12 cellular contexts compared by ENCODE assay signal in the genomic region with DNA sequence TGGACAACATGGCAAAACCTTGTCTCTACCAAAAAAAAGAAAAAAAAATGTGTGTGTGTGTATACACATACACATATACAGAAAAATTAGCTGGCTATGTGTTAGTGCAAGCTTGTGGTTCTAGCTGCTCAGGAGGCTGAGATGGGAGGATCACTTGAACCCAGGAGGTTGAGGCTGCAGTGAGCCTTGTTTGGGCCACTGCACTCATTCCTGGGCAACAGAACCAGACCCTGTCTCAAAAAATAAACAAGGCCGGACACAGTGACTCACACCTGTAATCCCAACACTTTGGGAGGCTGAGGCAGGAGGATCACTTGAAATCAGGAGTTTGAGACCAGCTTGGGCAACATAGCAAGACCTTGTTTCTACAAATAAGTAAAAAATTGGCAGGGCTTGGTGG. TPM values are rescaled to one million over a fixed set of nuclear protein-coding genes. Genes with fewer than 3 reads are reported as not detected.
DNase-seq lines count a peak whose midpoint lies in the region; TF ChIP-seq lines count a peak whose summit lies in the region.
"Had no signal": no experiment of that assay in that cellular context is flagged by ENCODE, and none has a peak within 500 bp of the region (broad histone marks: within the 10 kb centered on the region; RNA-seq: fewer than 3 reads in every experiment).

No MANE protein-coding gene starts in this region.

- H3K27me3 ChIP-seq in Caco-2 (replicated peaks; ENCODE audit: control insufficient read depth, insufficient read depth, low read length): no peaks in the 10 kb centered on the region
- H3K27me3 ChIP-seq in mammary epithelial cell (ENCODE audit: insufficient read depth, low read length): no peaks in the 10 kb centered on the region
- H3K27me3 ChIP-seq: foreskin keratinocyte, suprapubic skin had no signal

- CTCF ChIA-PET in Caco-2 (lab: Charles Lee): no interaction called here
- CTCF ChIA-PET in mammary epithelial cell (lab: Charles Lee; ENCODE audit: low non-redundant PET): no interaction called here

- intact Hi-C loops in Caco-2 (cut with micrococcal nuclease; ENCODE audit: unreplicated experiment) (loop anchor here (10.0 kb wide), 1 partner anchor 249 kb away; the partner anchor contains the start of gene MARS2), mammary epithelial cell (cut with micrococcal nuclease) (no loop called here)

- DNase-seq in Caco-2 (no peak), LNCaP clone FGC (ENCODE audit: low read depth) (no peak), mammary epithelial cell (no peak), neural crest cell (ENCODE audit: low read depth, low spot score) (no peak), dedifferentiated amniotic fluid mesenchymal stem cell (ENCODE audit: extremely low spot score) (no peak), NCI-H524 treated with DMSO at 0.1 percent for 48 hours (lab: John Stamatoyannopoulos, UW) (no peak), NCI-H774 (lab: John Stamatoyannopoulos, UW) (no peak)
- DNase-seq: activated CD4-positive, alpha-beta T cell treated with anti-CD3 and anti-CD28 coated beads for 4 hours; foreskin keratinocyte; NCI-H2171 treated with DMSO at 0.1 percent for 48 hours; SW 1271 had no signal

- H3K79me2 ChIP-seq in mammary epithelial cell (ENCODE audit: insufficient read depth, low read length): peaks cover 64% of the 10 kb centered on the region

- H3K36me3 ChIP-seq in Caco-2 (ENCODE audit: control insufficient read depth, insufficient read depth, low read length): no peaks in the 10 kb centered on the region
- H3K36me3 ChIP-seq in mammary epithelial cell (ENCODE audit: insufficient read depth, low read length): peaks cover 2% of the 10 kb centered on the region

- H3K4me1 ChIP-seq in Caco-2 (peaks cover 24% of the 10 kb centered on the region), mammary epithelial cell (ENCODE audit: insufficient read depth, low read length) (peaks cover 13% of the 10 kb centered on the region)

- H3K36me3 Mint-ChIP-seq in Caco-2 (ENCODE audit: insufficient read depth, unreplicated experiment) (peaks cover 36% of the 10 kb centered on the region), neural crest cell (ENCODE audit: low read depth) (no peaks in the 10 kb centered on the region)

- H3K4me3 Mint-ChIP-seq in Caco-2 (ENCODE audit: unreplicated experiment) (peak overlapping the region; percentile 92), neural crest cell (peak overlapping the region; percentile 56)

- no peak overlapping the region for H3K27ac Mint-ChIP-seq in Caco-2 (ENCODE audit: unreplicated experiment)
- no peak overlapping the region for H3K27ac Mint-ChIP-seq in neural crest cell (ENCODE audit: unreplicated experiment)

- in situ Hi-C loops in mammary epithelial cell (cut with MboI; ENCODE audit: low sequenced_read_pairs in 2 of 2): no loop called here

- WGBS in mammary epithelial cell (ENCODE audit: low coverage, missing lambda C conversion rate): 100% methylated on average over 1 of the region's 1 CpG

- dilution Hi-C loops in mammary epithelial cell (cut with HindIII; ENCODE audit: low sequenced_read_pairs): loop anchor here (5.0 kb wide), 1 partner anchor 42 kb away; the partner anchor contains the start of gene HSPD1

- H3K27me3 Mint-ChIP-seq in Caco-2 (ENCODE audit: insufficient read depth, unreplicated experiment): no peaks in the 10 kb centered on the region
- no peaks in the 10 kb centered on the region for H3K27me3 Mint-ChIP-seq in neural crest cell (ENCODE audit: low read depth)

- TF ChIP-seq CTCF in Caco-2 (IDR thresholded peaks at IDR 0.05; ENCODE audit: insufficient read depth in 1 of 2, low read depth in 1 of 2, low read length in 1 of 2, severe bottlenecking in 1 of 2, unreplicated experiment in 1 of 2): no peak
- no peak for TF ChIP-seq CTCF in LNCaP clone FGC (IDR thresholded peaks at IDR 0.05; ENCODE audit: control insufficient read depth, extremely low read depth, insufficient read depth)
- no peak for TF ChIP-seq CTCF in mammary epithelial cell (conservative IDR thresholded peaks at IDR 0.05 in 1 of 2, IDR thresholded peaks at IDR 0.05 in 1 of 2; ENCODE audit: extremely low read depth in 1 of 2, insufficient read depth in 1 of 2, low read depth in 1 of 2, low read length in 2 of 2)
- TF ChIP-seq CTCF in neural crest cell (conservative IDR thresholded peaks at IDR 0.05): no peak

- no peak overlapping the region for H2AFZ ChIP-seq in mammary epithelial cell (ENCODE audit: low read depth, low read length)

- H3K4me3 ChIP-seq in Caco-2 (ENCODE audit: low read depth, low read length) (no peak overlapping the region), LNCaP clone FGC (ENCODE audit: low read depth, low read length) (peak overlapping the region; percentile 97), mammary epithelial cell (replicated peaks in 1 of 3; ENCODE audit: insufficient read depth in 1 of 3, low read depth in 2 of 3, low read length in 3 of 3) (peak overlapping the region in 1 of 3 experiments; percentile 80)

- BruUV-seq in Caco-2 (replicated peaks; lab: Mats Ljungman, UMichigan): no TSS peak
- BruUV-seq in mammary epithelial cell (replicated peaks; lab: Mats Ljungman, UMichigan): no TSS peak

- POLR2A ChIA-PET in Caco-2 (lab: Charles Lee): interaction anchor here (0.6 kb wide), 1 partner anchor 44 kb away, joined by 4 read pairs; the partner anchor contains the start of gene HSPD1

- H3K4me2 ChIP-seq in mammary epithelial cell (ENCODE audit: insufficient read depth, low read depth, low read length): peak overlapping the region; percentile 78

- H3K4me1 Mint-ChIP-seq in Caco-2 (ENCODE audit: low read depth, unreplicated experiment) (peaks cover 32% of the 10 kb centered on the region), neural crest cell (peaks cover 23% of the 10 kb centered on the region)

- no peaks in the 10 kb centered on the region for H4K20me1 ChIP-seq in mammary epithelial cell (ENCODE audit: insufficient read depth, low read length)

- H3K27ac ChIP-seq in mammary epithelial cell (ENCODE audit: insufficient read depth, low read depth, low read length): no peak overlapping the region
- H3K27ac ChIP-seq: suprapubic skin had no signal

- no peak overlapping the region for H3K9ac ChIP-seq in mammary epithelial cell (ENCODE audit: insufficient read depth, low read length)

- H3K9me3 Mint-ChIP-seq in Caco-2 (ENCODE audit: unreplicated experiment): no peaks in the 10 kb centered on the region
- H3K9me3 Mint-ChIP-seq in neural crest cell: no peaks in the 10 kb centered on the region

- H3K9me3 ChIP-seq in Caco-2 (no peaks in the 10 kb centered on the region; the same call in 1 of the 2 replicates), mammary epithelial cell (replicated peaks; ENCODE audit: insufficient read depth, low read length) (no peaks in the 10 kb centered on the region)
- H3K9me3 ChIP-seq: suprapubic skin had no signal

RNA-seq across cellular contexts. Expression of gene COQ10B, which starts 2.1 kb away (rescaled TPM):
- total RNA-seq in Caco-2 (2022): 22.5 and 25.0 TPM in 2 replicates
- 10 to 100 TPM; 23.9 to 40.0 TPM for total RNA-seq in mammary epithelial cell
- 2.7 TPM for polyA plus RNA-seq in mammary epithelial cell
- 34.8 TPM for polyA minus RNA-seq in mammary epithelial cell
- 9.1 and 9.4 TPM in 2 replicates for total RNA-seq in neural crest cell

RNA-seq across cellular contexts. Expression of gene SF3B1, which starts 20.6 kb away (rescaled TPM):
- total RNA-seq in Caco-2 (2022) (273 and 274 TPM in 2 replicates), mammary epithelial cell (100 to 1,000 TPM; 132 to 153 TPM), neural crest cell (323 and 326 TPM in 2 replicates)
- polyA plus RNA-seq in mammary epithelial cell: 178 TPM
- polyA minus RNA-seq in mammary epithelial cell: 173 TPM

RNA-seq across cellular contexts. Expression of gene HSPD1, which starts 44.2 kb away (rescaled TPM):
- total RNA-seq in Caco-2 (2022): 877 and 933 TPM in 2 replicates
- 100 to 1,000 TPM; 143 to 350 TPM for total RNA-seq in mammary epithelial cell
- polyA plus RNA-seq in mammary epithelial cell: 214 TPM
- polyA minus RNA-seq in mammary epithelial cell: 549 TPM
- 563 and 569 TPM in 2 replicates for total RNA-seq in neural crest cell

RNA-seq across cellular contexts. Expression of gene HSPE1, which starts 44.8 kb away (rescaled TPM):
- total RNA-seq in Caco-2 (2022): 340 and 373 TPM in 2 replicates
- 100 to 1,000 TPM in 1 of 2 donors, 10 to 100 TPM in 1; 30.2 to 118 TPM for total RNA-seq in mammary epithelial cell
- 168 TPM for polyA plus RNA-seq in mammary epithelial cell
- 3.2 TPM for polyA minus RNA-seq in mammary epithelial cell
- total RNA-seq in neural crest cell: 186 and 203 TPM in 2 replicates
